ENCODE assay signal across 8 cellular contexts in genomic region chr20:44885392-44886275, GRCh38. TPM values are rescaled to one million over a fixed set of nuclear protein-coding genes. Genes with fewer than 3 reads are reported as not detected.
DNase-seq lines count a peak whose midpoint lies in the region; ATAC-seq and TF ChIP-seq lines count a peak whose summit lies in the region.

Gene YWHAB (plus strand): TSS chr20:44885705. CDS start chr20:44901534, 15,829 bp downstream.

- peak; percentile 96 for ATAC-seq in HG02885 (IDR thresholded peaks at IDR 0.05; ENCODE audit: poor library complexity, unreplicated experiment)

- TF ChIP-seq CTCF in right atrium auricular region (IDR thresholded peaks at IDR 0.05) (no peak), uterus (IDR thresholded peaks at IDR 0.05) (peak in 2 of 4 experiments; percentile 10 to 14)

- no peaks in the 10 kb centered on the region for H3K27me3 ChIP-seq in right atrium auricular region
- no peaks in the 10 kb centered on the region for H3K27me3 ChIP-seq in uterus

- TF ChIP-seq POLR2A in GM15510 (IDR thresholded peaks at IDR 0.05; ENCODE audit: borderline replicate concordance, extremely low read depth, insufficient read length) (peak; percentile 87), uterus (IDR thresholded peaks at IDR 0.05) (peak; percentile 45 to 79)

- H3K27ac ChIP-seq in angular gyrus (ENCODE audit: low read depth, low read length) (peak within 1 kb of the TSS; percentile 81), right atrium auricular region (peak within 1 kb of the TSS; percentile 96), uterus (peak within 1 kb of the TSS; percentile 93 to 97)

- peak; percentile 91 to 96 for DNase-seq in NCI-H187 (lab: John Stamatoyannopoulos, UW)
- peak; percentile 92 to 99 (median 96) for DNase-seq in T-helper 2 cell
- DNase-seq in right atrium auricular region (ENCODE audit: low spot score), result peak; percentile 99
- DNase-seq in pulmonary artery endothelial cell (ENCODE audit: low read depth, low spot score), result peak; percentile 92
- peak; percentile 98 to 99 for DNase-seq in uterus

- H3K36me3 ChIP-seq in right atrium auricular region, result no peaks in the 10 kb centered on the region
- no peaks in the 10 kb centered on the region for H3K36me3 ChIP-seq in uterus

- H3K9me3 ChIP-seq in right atrium auricular region, result no peaks in the 10 kb centered on the region
- H3K9me3 ChIP-seq in uterus, result no peaks in the 10 kb centered on the region

- H3K4me3 ChIP-seq in right atrium auricular region (peak within 1 kb of the TSS; percentile 95 to 99), uterus (peak within 1 kb of the TSS; percentile 94 to 99)

- intact Hi-C loops in uterus (cut with DNase I; ENCODE audit: low total_unique reads), result loop anchor here (10.0 kb wide), 1 partner anchor 79 kb away; the partner anchor contains the start of genes STK4 and TOMM34

- H3K4me1 ChIP-seq in right atrium auricular region (peaks cover 0 to 47% of the 10 kb centered on the region in 2 donors), uterus (peaks cover 0 to 9% of the 10 kb centered on the region in 2 donors)

RNA-seq across cellular contexts. Expression of gene YWHAB, which starts in this region (rescaled TPM):
- total RNA-seq in right atrium auricular region, result 10 to 100 TPM; 75.9 to 78.5 TPM
- total RNA-seq in pulmonary artery endothelial cell, result 129 and 135 TPM in 2 replicates
- 100 to 1,000 TPM in 2 of 4 donors, 10 to 100 TPM in 2; 54.3 to 131 (median 108) TPM for total RNA-seq in uterus

Comparison
In these comparisons a context has a peak if more than half of its experiments do, and no peak if none do; other contexts are left out.
1. Peak in every context shown above with its lines: DNase-seq, ATAC-seq, H3K4me3 ChIP-seq and H3K27ac ChIP-seq.